32 cellular contexts compared by ENCODE assay signal in the genomic region with DNA sequence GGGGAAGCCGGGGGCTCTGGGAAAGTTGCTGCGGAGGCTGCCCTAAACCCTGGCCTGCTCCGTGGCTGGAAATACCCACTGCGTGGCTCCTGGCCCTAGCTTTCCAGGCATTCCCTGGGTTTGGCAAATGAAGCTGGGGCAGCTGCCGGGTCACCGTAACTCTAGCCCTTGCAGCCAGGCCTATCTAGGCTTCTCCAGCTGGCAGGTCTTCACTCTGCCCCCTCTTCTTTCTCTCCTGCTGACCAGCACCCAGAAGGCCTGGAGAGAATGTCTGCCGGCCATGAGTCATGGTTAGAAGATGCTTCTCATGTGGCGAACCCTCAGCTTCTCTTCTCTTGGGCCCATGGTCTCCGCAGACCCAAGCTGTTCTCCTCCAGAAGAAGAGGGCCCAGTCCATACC. TPM values are rescaled to one million over a fixed set of nuclear protein-coding genes. Genes with fewer than 3 reads are reported as not detected.
"Had no signal": no experiment of that assay in that cellular context is flagged by ENCODE, and none has a peak within 500 bp of the region (broad histone marks: within the 10 kb centered on the region; RNA-seq: fewer than 3 reads in every experiment).

No MANE protein-coding gene starts in this region.

- H3K9me2 ChIP-seq: SK-N-SH had no signal

- H3K27me3 ChIP-seq: Peyer's patch had no signal

- H3K27ac ChIP-seq: adrenal gland, body of pancreas, breast epithelium, SJSA1 had no signal

- H3K9ac ChIP-seq: SK-N-SH had no signal

- H3K4me3 ChIP-seq: adrenal gland, body of pancreas, breast epithelium, K562, Peyer's patch, SJSA1 had no signal

- H3K9me3 Mint-ChIP-seq: activated CD4-positive, alpha-beta T cell treated with anti-CD3 and anti-CD28 coated beads, Interleukin-2, amount 10 ng/mL, durations not matched to agents 7 days and 5 days; activated naive CD4-positive, alpha-beta T cell treated with anti-CD3 and anti-CD28 coated beads for 36 hours; activated naive CD4-positive, alpha-beta T cell treated with anti-CD3 and anti-CD28 coated beads, Interleukin-2, amount 50 U/mL, for 72 hours; activated T-cell treated with anti-CD3 and anti-CD28 coated beads, Interleukin-2, amount 50 U/mL, for 4 hours; activated T-helper 1 cell treated with anti-CD3 and anti-CD28 coated beads, Interleukin-12 subunit alpha, Interleukin-12 subunit beta, Interleukin-2, Interleukin-4 antibody, amounts not matched to agents 30 ng/mL and 10 ng/mL and 1 ng/mL, durations not matched to agents 14 hours and 24 hours and 36 hours; T-helper 1 cell treated with Interleukin-12 subunit alpha and Interleukin-12 subunit beta and Interleukin-4 antibody, amounts not matched to agents 30 μg/mL and 1 μg/mL, for 36 hours; T-helper 2 cell treated with Interferon-gamma antibody and Interleukin-4, amounts not matched to agents 5 μg/mL and 100 μg/mL, for 36 hours had no signal

- H3K36me3 ChIP-seq: adrenal gland, breast epithelium, Peyer's patch, SJSA1 had no signal

- H3K27ac Mint-ChIP-seq: activated CD4-positive, alpha-beta T cell treated with anti-CD3 and anti-CD28 coated beads for 36 hours; activated CD4-positive, alpha-beta T cell treated with anti-CD3 and anti-CD28 coated beads, Interleukin-2, amount 10 ng/mL, durations not matched to agents 7 days and 5 days; activated CD8-positive, alpha-beta T cell treated with anti-CD3 and anti-CD28 coated beads, Interleukin-2, amount 10 ng/mL, durations not matched to agents 7 days and 5 days; activated naive CD4-positive, alpha-beta T cell treated with anti-CD3 and anti-CD28 coated beads for 36 hours; activated naive CD4-positive, alpha-beta T cell treated with anti-CD3 and anti-CD28 coated beads, Interleukin-2, amount 50 U/mL, for 72 hours; activated T-helper 1 cell treated with anti-CD3 and anti-CD28 coated beads, Interleukin-12 subunit alpha, Interleukin-12 subunit beta, Interleukin-2, Interleukin-4 antibody, amounts not matched to agents 30 ng/mL and 10 ng/mL and 1 ng/mL, durations not matched to agents 14 hours and 24 hours and 36 hours; T-helper 1 cell treated with Interleukin-12 subunit alpha and Interleukin-12 subunit beta and Interleukin-4 antibody, amounts not matched to agents 30 μg/mL and 1 μg/mL, for 36 hours; T-helper 2 cell treated with Interferon-gamma antibody and Interleukin-4, amounts not matched to agents 5 μg/mL and 100 μg/mL, for 36 hours had no signal

- H3K4me3 Mint-ChIP-seq: activated CD4-positive, alpha-beta T cell treated with anti-CD3 and anti-CD28 coated beads for 36 hours; activated CD4-positive, alpha-beta T cell treated with anti-CD3 and anti-CD28 coated beads, Interleukin-2, amount 10 ng/mL, durations not matched to agents 7 days and 5 days; activated CD8-positive, alpha-beta T cell treated with anti-CD3 and anti-CD28 coated beads, Interleukin-2, amount 10 ng/mL, durations not matched to agents 7 days and 5 days; activated naive CD4-positive, alpha-beta T cell treated with anti-CD3 and anti-CD28 coated beads for 36 hours; activated T-cell treated with anti-CD3 and anti-CD28 coated beads, Interleukin-2, amount 50 U/mL, for 4 hours; activated T-helper 1 cell treated with anti-CD3 and anti-CD28 coated beads, Interleukin-12 subunit alpha, Interleukin-12 subunit beta, Interleukin-2, Interleukin-4 antibody, amounts not matched to agents 30 ng/mL and 10 ng/mL and 1 ng/mL, durations not matched to agents 14 hours and 24 hours and 36 hours; T-helper 1 cell treated with Interleukin-12 subunit alpha and Interleukin-12 subunit beta and Interleukin-4 antibody, amounts not matched to agents 30 μg/mL and 1 μg/mL, for 36 hours; T-helper 2 cell treated with Interferon-gamma antibody and Interleukin-4, amounts not matched to agents 5 μg/mL and 100 μg/mL, for 36 hours had no signal

- DNase-seq: activated CD4-positive, alpha-beta T cell treated with anti-CD3 and anti-CD28 coated beads for 36 hours; activated CD4-positive, alpha-beta T cell treated with anti-CD3 and anti-CD28 coated beads, Interleukin-2, amount 10 ng/mL, durations not matched to agents 7 days and 5 days; activated CD4-positive, alpha-beta T cell treated with anti-CD3 and anti-CD28 coated beads, Interleukin-2, amount 50 U/mL, for 48 hours; activated CD8-positive, alpha-beta T cell treated with anti-CD3 and anti-CD28 coated beads, Interleukin-2, amount 10 ng/mL, durations not matched to agents 7 days and 5 days; activated gamma-delta T cell treated with Interleukin-2 at 50 U/mL for 16 hours; activated naive CD4-positive, alpha-beta T cell treated with anti-CD3 and anti-CD28 coated beads for 36 hours; activated T-cell treated with anti-CD3 and anti-CD28 coated beads for 4 hours; activated T-cell treated with anti-CD3 and anti-CD28 coated beads, Interleukin-2, amount 50 U/mL, for 4 hours; adrenal gland; body of pancreas; NCI-H1092 treated with DMSO at 0.1 percent for 48 hours; NCI-H1417; NCI-H146; NCI-H187; NCI-H2081 treated with DMSO at 0.1 percent for 48 hours; NCI-H345; NCI-H510A; NCI-H526; NCI-H748 treated with DMSO at 0.1 percent for 48 hours; NK-92 treated with Interleukin-12 subunit alpha and Interleukin-12 subunit beta, amount 100 ng/mL, for 24 hours; PC-3; Peyer's patch; RPMI8226; SHP77 treated with DMSO at 0.1 percent for 48 hours; SK-N-SH had no signal

- H3K9me3 ChIP-seq: adrenal gland, body of pancreas, breast epithelium, Peyer's patch, SJSA1, SK-N-SH had no signal

- H3K4me2 ChIP-seq: SK-N-SH had no signal

- H3K36me3 Mint-ChIP-seq: activated naive CD4-positive, alpha-beta T cell treated with anti-CD3 and anti-CD28 coated beads, Interleukin-2, amount 50 U/mL, for 72 hours had no signal

RNA-seq across cellular contexts. Expression of a gene that starts 5.6 kb away (rescaled TPM):
- total RNA-seq: activated CD4-positive, alpha-beta T cell treated with anti-CD3 and anti-CD28 coated beads, Interleukin-2, amount 10 ng/mL, durations not matched to agents 7 days and 5 days; activated CD8-positive, alpha-beta T cell treated with anti-CD3 and anti-CD28 coated beads, Interleukin-2, amount 10 ng/mL, durations not matched to agents 7 days and 5 days; SJSA1 had no signal

RNA-seq across cellular contexts. Expression of a gene that starts 49.5 kb away (rescaled TPM):
- total RNA-seq: activated CD4-positive, alpha-beta T cell treated with anti-CD3 and anti-CD28 coated beads, Interleukin-2, amount 10 ng/mL, durations not matched to agents 7 days and 5 days; activated CD8-positive, alpha-beta T cell treated with anti-CD3 and anti-CD28 coated beads, Interleukin-2, amount 10 ng/mL, durations not matched to agents 7 days and 5 days; SJSA1 had no signal
